8 cellular contexts compared by ENCODE assay signal in genomic region chr15:69979269-69979668, GRCh38.
DNase-seq lines count a peak whose midpoint lies in the region; ATAC-seq and TF ChIP-seq lines count a peak whose summit lies in the region.

No MANE protein-coding gene starts in this region.

- ATAC-seq in GM21381 (IDR thresholded peaks at IDR 0.05; ENCODE audit: unreplicated experiment), result peak; percentile 46

- no peak for TF ChIP-seq CTCF in endothelial cell (IDR thresholded peaks at IDR 0.05; ENCODE audit: unreplicated experiment)

- no peak overlapping the region for H3K27ac Mint-ChIP-seq in endothelial cell (ENCODE audit: unreplicated experiment)

- no peak overlapping the region for H3K4me3 Mint-ChIP-seq in endothelial cell (ENCODE audit: unreplicated experiment)

- DNase-seq in ELR (ENCODE audit: low read depth) (peak; percentile 66), HK-2 (ENCODE audit: unreplicated experiment) (peak; percentile 30), dermis blood vessel endothelial cell (peak; percentile 2), endothelial cell (ENCODE audit: low spot score) (no peak), DMS153 treated with DMSO at 0.1 percent for 48 hours (lab: John Stamatoyannopoulos, UW; ENCODE audit: unreplicated experiment) (no peak)
- no peak for DNase-seq in activated naive CD4-positive, alpha-beta T cell (lab: John Stamatoyannopoulos, UW)
- no peak for DNase-seq in activated CD4-positive, alpha-beta T cell treated with anti-CD3 and anti-CD28 coated beads for 1 hour

- H3K4me1 Mint-ChIP-seq in endothelial cell (ENCODE audit: unreplicated experiment), result peaks cover 5% of the 10 kb centered on the region

- no peaks in the 10 kb centered on the region for H3K36me3 Mint-ChIP-seq in endothelial cell (ENCODE audit: low read depth, unreplicated experiment)

- peaks cover 3% of the 10 kb centered on the region for H3K27me3 Mint-ChIP-seq in endothelial cell (ENCODE audit: unreplicated experiment)

- no peaks in the 10 kb centered on the region for H3K9me3 Mint-ChIP-seq in endothelial cell (ENCODE audit: unreplicated experiment)

Comparison
In these comparisons a context has a peak if more than half of its experiments do, and no peak if none do; other contexts are left out.
1. DNase-seq: peak in ELR (single experiment), HK-2 (single experiment) and dermis blood vessel endothelial cell (single experiment); none in endothelial cell (single experiment), activated naive CD4-positive, alpha-beta T cell (0 of 4), activated CD4-positive, alpha-beta T cell treated with anti-CD3 and anti-CD28 coated beads for 1 hour (single experiment) and DMS153 treated with DMSO at 0.1 percent for 48 hours (single experiment).